ENCODE assay signal across 8 cellular contexts in the genomic region with DNA sequence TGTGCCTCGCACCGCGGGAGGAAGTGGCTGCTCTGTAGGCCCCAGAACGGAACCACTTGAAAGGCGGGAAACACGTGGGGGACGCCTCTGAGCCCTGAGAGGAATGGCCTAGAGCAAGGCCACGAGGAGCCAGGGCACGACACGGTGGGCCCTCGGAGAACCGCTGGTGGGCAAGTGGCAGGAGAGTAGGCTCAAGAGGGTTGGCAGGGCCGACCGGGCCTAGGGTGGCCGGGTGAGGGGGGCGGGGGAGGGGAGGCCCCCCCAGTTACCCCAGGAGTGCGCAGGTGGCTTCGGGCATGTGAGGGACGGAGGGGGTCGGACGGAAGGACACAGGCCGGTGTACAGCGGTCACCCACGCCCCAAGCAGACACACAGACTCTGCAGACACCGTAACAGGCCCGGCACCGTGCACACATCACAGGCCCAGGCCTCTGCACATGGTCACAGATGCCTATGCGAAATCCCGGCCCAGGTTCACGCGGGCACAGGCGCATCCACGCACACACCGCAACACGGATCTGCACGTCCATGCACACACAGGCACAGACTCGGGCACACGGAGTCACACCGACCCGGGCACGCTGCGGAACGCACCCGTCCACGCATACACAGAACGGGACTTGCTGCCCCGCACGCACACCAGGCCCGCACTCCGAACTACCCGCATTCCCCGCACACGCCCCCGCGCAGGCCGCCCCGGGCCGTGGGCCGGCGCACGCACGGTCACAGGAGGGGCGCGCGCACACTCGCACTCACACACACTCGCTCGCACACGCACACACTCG. TPM values are rescaled to one million over a fixed set of nuclear protein-coding genes. Genes with fewer than 3 reads are reported as not detected.
DNase-seq lines count a peak whose midpoint lies in the region; ATAC-seq and TF ChIP-seq lines count a peak whose summit lies in the region.

A gene with protein sequence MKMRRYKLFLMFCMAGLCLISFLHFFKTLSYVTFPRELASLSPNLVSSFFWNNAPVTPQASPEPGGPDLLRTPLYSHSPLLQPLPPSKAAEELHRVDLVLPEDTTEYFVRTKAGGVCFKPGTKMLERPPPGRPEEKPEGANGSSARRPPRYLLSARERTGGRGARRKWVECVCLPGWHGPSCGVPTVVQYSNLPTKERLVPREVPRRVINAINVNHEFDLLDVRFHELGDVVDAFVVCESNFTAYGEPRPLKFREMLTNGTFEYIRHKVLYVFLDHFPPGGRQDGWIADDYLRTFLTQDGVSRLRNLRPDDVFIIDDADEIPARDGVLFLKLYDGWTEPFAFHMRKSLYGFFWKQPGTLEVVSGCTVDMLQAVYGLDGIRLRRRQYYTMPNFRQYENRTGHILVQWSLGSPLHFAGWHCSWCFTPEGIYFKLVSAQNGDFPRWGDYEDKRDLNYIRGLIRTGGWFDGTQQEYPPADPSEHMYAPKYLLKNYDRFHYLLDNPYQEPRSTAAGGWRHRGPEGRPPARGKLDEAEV (plus strand): TSS at position 751 of the 785 bp plus-strand sequence. CDS start 30,336 bp downstream, outside the sequence.

- H3K36me3 ChIP-seq in thyroid gland = no peaks in the 10 kb centered on the region

- H3K27ac ChIP-seq in thyroid gland = peak within 1 kb of the TSS in 2 of 3 donors; percentile 12 to 17

- ATAC-seq in activated naive CD8-positive, alpha-beta T cell treated with anti-CD3 and anti-CD28 coated beads, Interleukin-2, amount 10 ng/mL, durations not matched to agents 7 days and 5 days (ENCODE audit: low read depth) = peak; percentile 78

- no peak for TF ChIP-seq CTCF in thyroid gland (IDR thresholded peaks at IDR 0.05)

- H3K9me3 ChIP-seq in thyroid gland = no peaks in the 10 kb centered on the region

- H3K27ac Mint-ChIP-seq in activated CD4-positive, alpha-beta T cell treated with anti-CD3 and anti-CD28 coated beads, Interleukin-2, amount 10 ng/mL, durations not matched to agents 24 days and 14 days = no peak within 1 kb of the TSS
- H3K27ac Mint-ChIP-seq in activated naive CD8-positive, alpha-beta T cell treated with anti-CD3 and anti-CD28 coated beads, Interleukin-2, amount 10 ng/mL, durations not matched to agents 7 days and 5 days = peak within 1 kb of the TSS; percentile 79

- H3K27me3 ChIP-seq in thyroid gland = no peaks in the 10 kb centered on the region

- peak within 1 kb of the TSS in 1 of 3 donors; percentile 44 for H3K4me3 ChIP-seq in thyroid gland (replicated peaks in 1 of 3)

- peaks cover 0 to 9% of the 10 kb centered on the region in 2 donors for H3K4me1 ChIP-seq in thyroid gland

- no peak for DNase-seq in activated CD4-positive, alpha-beta T cell treated with anti-CD3 and anti-CD28 coated beads, Interleukin-2, amount 10 ng/mL, durations not matched to agents 24 days and 14 days
- DNase-seq in activated CD4-positive, alpha-beta T cell treated with anti-CD3 and anti-CD28 coated beads, Interleukin-2, amount 50 U/mL, for 1 hour = no peak
- DNase-seq in activated naive CD8-positive, alpha-beta T cell treated with anti-CD3 and anti-CD28 coated beads, Interleukin-2, amount 10 ng/mL, durations not matched to agents 7 days and 5 days = peak; percentile 71
- DNase-seq in left kidney (ENCODE audit: low read depth, low spot score) = peak; percentile 69
- no peak for DNase-seq in thyroid gland
- DNase-seq in NCI-H1694 (lab: John Stamatoyannopoulos, UW) = no peak
- DNase-seq in AG08395 (ENCODE audit: low spot score) = no peak
- no peak for DNase-seq in NCI-H1048 (lab: John Stamatoyannopoulos, UW)

- H3K9me3 Mint-ChIP-seq in activated CD4-positive, alpha-beta T cell treated with anti-CD3 and anti-CD28 coated beads, Interleukin-2, amount 10 ng/mL, durations not matched to agents 24 days and 14 days = no peaks in the 10 kb centered on the region
- H3K9me3 Mint-ChIP-seq in activated naive CD8-positive, alpha-beta T cell treated with anti-CD3 and anti-CD28 coated beads, Interleukin-2, amount 10 ng/mL, durations not matched to agents 7 days and 5 days = no peaks in the 10 kb centered on the region

- peak within 1 kb of the TSS; percentile 56 for H3K4me3 Mint-ChIP-seq in activated CD4-positive, alpha-beta T cell treated with anti-CD3 and anti-CD28 coated beads, Interleukin-2, amount 10 ng/mL, durations not matched to agents 24 days and 14 days
- peak within 1 kb of the TSS; percentile 72 for H3K4me3 Mint-ChIP-seq in activated naive CD8-positive, alpha-beta T cell treated with anti-CD3 and anti-CD28 coated beads, Interleukin-2, amount 10 ng/mL, durations not matched to agents 7 days and 5 days

- no peak for TF ChIP-seq POLR2A in thyroid gland (IDR thresholded peaks at IDR 0.05)

- 84 to 93% methylated on average over 21 of the region's 70 CpGs for WGBS in thyroid gland, 2 donors

- peaks cover 14% of the 10 kb centered on the region for H3K4me1 Mint-ChIP-seq in activated CD4-positive, alpha-beta T cell treated with anti-CD3 and anti-CD28 coated beads, Interleukin-2, amount 10 ng/mL, durations not matched to agents 24 days and 14 days
- H3K4me1 Mint-ChIP-seq in activated naive CD8-positive, alpha-beta T cell treated with anti-CD3 and anti-CD28 coated beads, Interleukin-2, amount 10 ng/mL, durations not matched to agents 7 days and 5 days = peaks cover 20% of the 10 kb centered on the region

- peaks cover 46% of the 10 kb centered on the region for H3K27me3 Mint-ChIP-seq in activated CD4-positive, alpha-beta T cell treated with anti-CD3 and anti-CD28 coated beads, Interleukin-2, amount 10 ng/mL, durations not matched to agents 24 days and 14 days
- peaks cover 26% of the 10 kb centered on the region for H3K27me3 Mint-ChIP-seq in activated naive CD8-positive, alpha-beta T cell treated with anti-CD3 and anti-CD28 coated beads, Interleukin-2, amount 10 ng/mL, durations not matched to agents 7 days and 5 days

- POLR2A ChIA-PET in activated naive CD8-positive, alpha-beta T cell treated with anti-CD3 and anti-CD28 coated beads, Interleukin-2, amount 10 ng/mL, durations not matched to agents 7 days and 5 days (lab: Charles Lee) = no interaction called here

- intact Hi-C loops in activated CD4-positive, alpha-beta T cell treated with anti-CD3 and anti-CD28 coated beads, Interleukin-2, amount 10 ng/mL, durations not matched to agents 24 days and 14 days (cut with micrococcal nuclease) = no loop called here
- intact Hi-C loops in thyroid gland (cut with DNase I) = no loop called here

- H3K36me3 Mint-ChIP-seq in activated CD4-positive, alpha-beta T cell treated with anti-CD3 and anti-CD28 coated beads, Interleukin-2, amount 10 ng/mL, durations not matched to agents 24 days and 14 days (ENCODE audit: low read depth) = peaks cover 7% of the 10 kb centered on the region
- H3K36me3 Mint-ChIP-seq in activated naive CD8-positive, alpha-beta T cell treated with anti-CD3 and anti-CD28 coated beads, Interleukin-2, amount 10 ng/mL, durations not matched to agents 7 days and 5 days = peaks cover 14% of the 10 kb centered on the region

RNA-seq across cellular contexts. Expression of the gene that starts here (rescaled TPM):
- 0.90 and 1.9 TPM in 2 replicates for total RNA-seq in activated CD4-positive, alpha-beta T cell treated with anti-CD3 and anti-CD28 coated beads, Interleukin-2, amount 10 ng/mL, durations not matched to agents 24 days and 14 days
- total RNA-seq in activated naive CD8-positive, alpha-beta T cell treated with anti-CD3 and anti-CD28 coated beads, Interleukin-2, amount 10 ng/mL, durations not matched to agents 7 days and 5 days = 1 to 10 TPM; 7.0 to 7.2 TPM
- total RNA-seq in thyroid gland = 1 to 10 TPM in 2 of 4 donors, under 1 TPM in 2; 0.45 to 1.6 (median 0.90) TPM

Comparison
In these comparisons a context has a peak if more than half of its experiments do, and no peak if none do; other contexts are left out.
1. DNase-seq: peak in activated naive CD8-positive, alpha-beta T cell treated with anti-CD3 and anti-CD28 coated beads, Interleukin-2, amount 10 ng/mL, durations not matched to agents 7 days and 5 days (single experiment) and left kidney (single experiment); none in activated CD4-positive, alpha-beta T cell treated with anti-CD3 and anti-CD28 coated beads, Interleukin-2, amount 10 ng/mL, durations not matched to agents 24 days and 14 days (single experiment), activated CD4-positive, alpha-beta T cell treated with anti-CD3 and anti-CD28 coated beads, Interleukin-2, amount 50 U/mL, for 1 hour (single experiment), thyroid gland (0 of 2), NCI-H1694 (single experiment), AG08395 (single experiment) and NCI-H1048 (single experiment).